ENCODE assay signal across 8 cellular contexts in the genomic region with DNA sequence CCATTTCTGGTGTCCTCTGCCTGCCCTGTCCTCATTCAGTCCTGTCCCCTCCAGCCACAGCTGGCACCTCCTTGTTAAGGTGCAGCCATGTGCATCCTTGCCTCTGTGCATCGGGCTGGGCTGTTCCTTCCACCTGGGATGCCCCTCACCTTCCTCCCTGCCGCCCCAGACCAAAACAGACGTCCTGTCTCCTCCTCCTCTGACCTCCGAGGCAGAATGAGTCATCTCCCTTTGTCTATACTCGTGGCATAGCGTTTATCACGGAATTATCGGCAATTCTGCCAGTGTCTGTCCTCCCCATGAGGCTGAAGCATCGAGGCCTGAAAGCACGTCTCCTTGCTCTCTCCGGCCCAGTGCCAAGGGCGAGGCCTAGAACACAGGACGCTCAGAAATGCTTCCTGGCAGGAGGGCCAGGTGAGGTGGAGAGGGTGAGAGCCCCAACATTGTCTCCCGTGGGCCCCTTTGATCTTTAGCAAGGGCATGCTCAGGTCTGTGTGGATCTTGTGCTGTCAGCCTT. TPM values are rescaled to one million over a fixed set of nuclear protein-coding genes. Genes with fewer than 3 reads are reported as not detected.
DNase-seq lines count a peak whose midpoint lies in the region; ATAC-seq lines count a peak whose summit lies in the region.

No MANE protein-coding gene starts in this region.

- H3K9me3 Mint-ChIP-seq in activated T-helper 1 cell treated with anti-CD3 and anti-CD28 coated beads, Interleukin-12 subunit alpha, Interleukin-12 subunit beta, Interleukin-2, Interleukin-4 antibody, amounts not matched to agents 30 ng/mL and 10 ng/mL and 1 ng/mL, durations not matched to agents 14 hours and 24 hours and 36 hours: no peaks in the 10 kb centered on the region

- intact Hi-C loops in left cardiac atrium (cut with DNase I) (loop anchor here in 1 of 2 donors (10.0 kb wide), 2 partner anchors 69 to 99 kb away; no protein-coding TSS in a partner anchor), Right ventricle myocardium superior (cut with DNase I) (no loop called here)
- intact Hi-C loops in activated T-helper 1 cell treated with anti-CD3 and anti-CD28 coated beads, Interleukin-12 subunit alpha, Interleukin-12 subunit beta, Interleukin-2, Interleukin-4 antibody, amounts not matched to agents 30 ng/mL and 10 ng/mL and 1 ng/mL, durations not matched to agents 14 hours and 24 hours and 36 hours (cut with micrococcal nuclease): no loop called here

- peak overlapping the region; percentile 17 for H3K27ac ChIP-seq in substantia nigra (ENCODE audit: low read depth, low read length, poor library complexity, severe bottlenecking)

- peak; percentile 62 for DNase-seq in left cardiac atrium
- no peak for DNase-seq in Right ventricle myocardium superior
- DNase-seq in activated T-helper 1 cell treated with anti-CD3 and anti-CD28 coated beads, Interleukin-12 subunit alpha, Interleukin-12 subunit beta, Interleukin-2, Interleukin-4 antibody, amounts not matched to agents 30 ng/mL and 10 ng/mL and 1 ng/mL, durations not matched to agents 14 hours and 24 hours and 36 hours (ENCODE audit: low spot score): no peak
- peak; percentile 85 for DNase-seq in iris pigment epithelial cell (ENCODE audit: low read depth)
- DNase-seq in substantia nigra (lab: John Stamatoyannopoulos, UW): peak in 1 of 49 donors; percentile 36
- no peak for DNase-seq in NCI-H1436 treated with DMSO at 0.1 percent for 48 hours (lab: John Stamatoyannopoulos, UW)
- no peak for DNase-seq in activated CD8-positive, alpha-beta memory T cell treated with anti-CD3 and anti-CD28 coated beads, Interleukin-2, amount 50 U/mL, for 48 hours

- no peaks in the 10 kb centered on the region for H3K27me3 Mint-ChIP-seq in activated T-helper 1 cell treated with anti-CD3 and anti-CD28 coated beads, Interleukin-12 subunit alpha, Interleukin-12 subunit beta, Interleukin-2, Interleukin-4 antibody, amounts not matched to agents 30 ng/mL and 10 ng/mL and 1 ng/mL, durations not matched to agents 14 hours and 24 hours and 36 hours (ENCODE audit: insufficient read depth)

- H3K4me1 Mint-ChIP-seq in activated T-helper 1 cell treated with anti-CD3 and anti-CD28 coated beads, Interleukin-12 subunit alpha, Interleukin-12 subunit beta, Interleukin-2, Interleukin-4 antibody, amounts not matched to agents 30 ng/mL and 10 ng/mL and 1 ng/mL, durations not matched to agents 14 hours and 24 hours and 36 hours (ENCODE audit: low read depth): peaks cover 24% of the 10 kb centered on the region

- H3K27ac Mint-ChIP-seq in activated T-helper 1 cell treated with anti-CD3 and anti-CD28 coated beads, Interleukin-12 subunit alpha, Interleukin-12 subunit beta, Interleukin-2, Interleukin-4 antibody, amounts not matched to agents 30 ng/mL and 10 ng/mL and 1 ng/mL, durations not matched to agents 14 hours and 24 hours and 36 hours: peak overlapping the region; percentile 14

- peak in 1 of 2 donors; percentile 19 for ATAC-seq in left cardiac atrium
- no peak for ATAC-seq in Right ventricle myocardium superior (ENCODE audit: poor library complexity)
- no peak for ATAC-seq in GM18502 (IDR thresholded peaks at IDR 0.05; ENCODE audit: poor library complexity, unreplicated experiment)

- H3K4me3 Mint-ChIP-seq in activated T-helper 1 cell treated with anti-CD3 and anti-CD28 coated beads, Interleukin-12 subunit alpha, Interleukin-12 subunit beta, Interleukin-2, Interleukin-4 antibody, amounts not matched to agents 30 ng/mL and 10 ng/mL and 1 ng/mL, durations not matched to agents 14 hours and 24 hours and 36 hours: peak overlapping the region; percentile 58

- peaks cover 9% of the 10 kb centered on the region for H3K36me3 Mint-ChIP-seq in activated T-helper 1 cell treated with anti-CD3 and anti-CD28 coated beads, Interleukin-12 subunit alpha, Interleukin-12 subunit beta, Interleukin-2, Interleukin-4 antibody, amounts not matched to agents 30 ng/mL and 10 ng/mL and 1 ng/mL, durations not matched to agents 14 hours and 24 hours and 36 hours (ENCODE audit: low read depth)

RNA-seq across cellular contexts. Expression of a gene that starts 4.6 kb away (rescaled TPM):
- total RNA-seq in left cardiac atrium: 10 to 100 TPM; 22.4 to 32.3 TPM
- total RNA-seq in Right ventricle myocardium superior: 28.3 TPM
- 31.1 and 32.3 TPM in 2 replicates for total RNA-seq in activated T-helper 1 cell treated with anti-CD3 and anti-CD28 coated beads, Interleukin-12 subunit alpha, Interleukin-12 subunit beta, Interleukin-2, Interleukin-4 antibody, amounts not matched to agents 30 ng/mL and 10 ng/mL and 1 ng/mL, durations not matched to agents 14 hours and 24 hours and 36 hours

Comparison
In these comparisons a context has a peak if more than half of its experiments do, and no peak if none do; other contexts are left out.
1. DNase-seq: peak in left cardiac atrium (single experiment) and iris pigment epithelial cell (single experiment); none in Right ventricle myocardium superior (single experiment), activated T-helper 1 cell treated with anti-CD3 and anti-CD28 coated beads, Interleukin-12 subunit alpha, Interleukin-12 subunit beta, Interleukin-2, Interleukin-4 antibody, amounts not matched to agents 30 ng/mL and 10 ng/mL and 1 ng/mL, durations not matched to agents 14 hours and 24 hours and 36 hours (single experiment), NCI-H1436 treated with DMSO at 0.1 percent for 48 hours (single experiment) and activated CD8-positive, alpha-beta memory T cell treated with anti-CD3 and anti-CD28 coated beads, Interleukin-2, amount 50 U/mL, for 48 hours (single experiment).